In the genomic region with DNA sequence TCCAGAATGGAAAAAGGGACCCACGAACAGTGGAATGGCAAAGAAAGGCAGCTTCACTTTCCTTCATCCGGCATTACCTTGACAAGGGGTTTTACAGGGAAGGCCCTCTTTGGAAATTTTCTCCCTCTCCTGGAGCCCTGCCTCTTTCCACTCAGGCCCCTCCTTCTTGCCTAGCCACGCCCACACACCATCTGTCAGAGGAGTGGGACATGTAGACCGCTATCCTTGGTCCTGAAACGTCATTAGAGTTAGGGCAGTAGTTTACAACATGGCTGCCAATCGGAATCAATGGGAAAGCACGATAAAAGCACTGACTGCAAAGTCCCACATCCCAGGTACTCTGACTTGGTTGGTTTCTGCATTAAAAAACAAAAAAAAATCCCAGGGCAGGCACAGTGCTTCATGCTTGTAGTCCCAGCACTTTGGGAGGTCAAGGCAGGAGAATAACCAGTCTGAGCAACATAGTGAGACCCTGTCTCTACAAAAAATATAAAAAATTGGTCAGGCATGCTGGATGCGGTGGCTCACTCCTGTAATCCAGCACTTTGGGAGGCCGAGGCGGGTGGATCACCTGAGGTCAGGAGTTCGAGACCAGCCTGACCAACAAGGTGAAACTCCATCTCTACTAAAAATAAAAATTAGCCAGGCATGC, we compare ENCODE assay signal across 8 cellular contexts.
A peak's percentile ranks its signal among the peaks of the same experiment; 100 is the strongest.
DNase-seq lines count a peak whose midpoint lies in the region; ATAC-seq, FAIRE-seq and TF ChIP-seq lines count a peak whose summit lies in the region.

No MANE protein-coding gene starts in this region.

- peak; percentile 63 for DNase-seq in GM12865 (ENCODE audit: low read depth)
- DNase-seq in MV-4-11 (lab: John Stamatoyannopoulos, UW) = peak; percentile 45
- peak; percentile 49 for DNase-seq in bronchial epithelial cell (ENCODE audit: low read depth)
- DNase-seq in vagina (ENCODE audit: extremely low spot score in 2 of 2) = no peak
- no peak for DNase-seq in NCI-H748 treated with DMSO at 0.1 percent for 48 hours (lab: John Stamatoyannopoulos, UW)
- no peak for DNase-seq in NCI-H2029 treated with DMSO at 0.1 percent for 48 hours (lab: John Stamatoyannopoulos, UW)

- no peaks in the 10 kb centered on the region for H3K36me3 Mint-ChIP-seq in nephron (ENCODE audit: low read depth)

- no peaks in the 10 kb centered on the region for H3K9me3 ChIP-seq in vagina

- no peaks in the 10 kb centered on the region for H3K4me1 ChIP-seq in vagina

- no peaks in the 10 kb centered on the region for H3K36me3 ChIP-seq in bronchial epithelial cell (ENCODE audit: control insufficient read depth, insufficient read depth, low read length)
- H3K36me3 ChIP-seq in vagina = no peaks in the 10 kb centered on the region

- peak overlapping the region in 2 of 3 experiments; percentile 7 to 26 for H3K27ac Mint-ChIP-seq in nephron

- H3K27me3 ChIP-seq in bronchial epithelial cell (ENCODE audit: control insufficient read depth, insufficient read depth, low read length) (no peaks in the 10 kb centered on the region), vagina (no peaks in the 10 kb centered on the region)

- no peak overlapping the region for H3K27ac ChIP-seq in vagina

- FAIRE-seq in bronchial epithelial cell (lab: Jason Lieb, UNC) = no peak

- intact Hi-C loops in vagina (cut with DNase I) = no loop called here

- H3K4me3 ChIP-seq in GM12865 (ENCODE audit: low read depth, low read length) (no peak overlapping the region), bronchial epithelial cell (ENCODE audit: low read depth, low read length) (no peak overlapping the region), vagina (no peak overlapping the region)

- no peak for TF ChIP-seq POLR2A in vagina (IDR thresholded peaks at IDR 0.05)

- TF ChIP-seq CTCF in GM12865 (IDR thresholded peaks at IDR 0.05; ENCODE audit: insufficient read depth, low read depth, low read length, missing control alignments) = no peak
- TF ChIP-seq CTCF in bronchial epithelial cell (IDR thresholded peaks at IDR 0.05; ENCODE audit: insufficient read depth, low read length, severe bottlenecking) = no peak
- TF ChIP-seq CTCF in nephron (IDR thresholded peaks at IDR 0.05; ENCODE audit: unreplicated experiment in 3 of 3) = no peak
- no peak for TF ChIP-seq CTCF in vagina (IDR thresholded peaks at IDR 0.05)

- H3K9me3 Mint-ChIP-seq in nephron = peaks cover 3% of the 10 kb centered on the region

- H3K27me3 Mint-ChIP-seq in nephron (ENCODE audit: low read depth) = peaks cover 4% of the 10 kb centered on the region

- ATAC-seq in GM19351 (IDR thresholded peaks at IDR 0.05; ENCODE audit: unreplicated experiment) = no peak

- H3K4me3 Mint-ChIP-seq in nephron = no peak overlapping the region

- H3K4me1 Mint-ChIP-seq in nephron = no peaks in the 10 kb centered on the region

Comparison
In these comparisons a context has a peak if more than half of its experiments do, and no peak if none do; other contexts are left out.
1. DNase-seq: peak in GM12865 (single experiment), MV-4-11 (single experiment) and bronchial epithelial cell (single experiment); none in vagina (0 of 2), NCI-H748 treated with DMSO at 0.1 percent for 48 hours (single experiment) and NCI-H2029 treated with DMSO at 0.1 percent for 48 hours (single experiment).